ENCODE assay signal across 2 cellular contexts in the genomic region with DNA sequence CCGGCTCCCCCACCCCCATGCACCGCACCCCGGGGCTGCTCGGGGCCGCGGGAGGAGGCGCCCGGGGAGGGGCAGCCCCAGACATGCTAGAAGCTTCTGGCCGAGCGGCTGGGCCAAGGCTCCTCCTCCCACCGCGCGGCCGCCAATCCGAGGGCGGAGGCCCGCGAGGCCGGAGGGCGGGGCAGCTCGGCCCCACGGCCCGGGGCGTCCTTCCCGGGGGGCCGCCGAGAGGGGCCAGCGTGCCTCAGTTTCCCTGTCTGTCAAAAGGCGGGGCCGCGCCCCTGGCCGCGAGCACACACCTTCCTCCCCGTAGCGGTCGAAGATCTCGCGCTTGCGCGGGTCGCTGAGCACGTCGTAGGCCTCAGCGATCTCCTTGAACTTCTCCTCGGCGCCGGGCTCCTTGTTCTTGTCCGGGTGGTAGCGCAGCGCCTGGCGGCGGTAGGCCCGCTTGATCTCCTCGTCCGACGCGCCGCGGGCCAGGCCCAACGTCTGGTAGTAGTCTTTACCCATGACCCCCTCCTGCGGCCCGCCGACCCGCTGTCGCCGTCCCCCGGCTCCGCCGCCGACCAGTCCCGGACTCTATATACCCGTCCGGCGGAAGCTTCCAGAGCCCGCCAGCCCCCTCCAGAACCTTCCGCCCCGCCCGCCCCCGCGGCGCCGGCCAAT.
A peak's percentile ranks its signal among the peaks of the same experiment; 100 is the strongest.
TF ChIP-seq lines count a peak whose summit lies in the region.

A gene (minus strand): TSS at position 558 of the 666 bp plus-strand sequence. CDS start 48 bp downstream, at position 510.

TF ChIP-seq in WTC11, 78 proteins besides CTCF, POLR2A, EP300 and RAD21 (continued from another document):
- TF ChIP-seq, protein P1, sequence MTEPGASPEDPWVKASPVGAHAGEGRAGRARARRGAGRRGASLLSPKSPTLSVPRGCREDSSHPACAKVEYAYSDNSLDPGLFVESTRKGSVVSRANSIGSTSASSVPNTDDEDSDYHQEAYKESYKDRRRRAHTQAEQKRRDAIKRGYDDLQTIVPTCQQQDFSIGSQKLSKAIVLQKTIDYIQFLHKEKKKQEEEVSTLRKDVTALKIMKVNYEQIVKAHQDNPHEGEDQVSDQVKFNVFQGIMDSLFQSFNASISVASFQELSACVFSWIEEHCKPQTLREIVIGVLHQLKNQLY (CRISPR knock-in tag; IDR thresholded peaks at IDR 0.05) = peak; percentile 86; the same call in 1 of the 2 replicates
- TF ChIP-seq, protein P2, sequence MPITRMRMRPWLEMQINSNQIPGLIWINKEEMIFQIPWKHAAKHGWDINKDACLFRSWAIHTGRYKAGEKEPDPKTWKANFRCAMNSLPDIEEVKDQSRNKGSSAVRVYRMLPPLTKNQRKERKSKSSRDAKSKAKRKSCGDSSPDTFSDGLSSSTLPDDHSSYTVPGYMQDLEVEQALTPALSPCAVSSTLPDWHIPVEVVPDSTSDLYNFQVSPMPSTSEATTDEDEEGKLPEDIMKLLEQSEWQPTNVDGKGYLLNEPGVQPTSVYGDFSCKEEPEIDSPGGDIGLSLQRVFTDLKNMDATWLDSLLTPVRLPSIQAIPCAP (CRISPR knock-in tag; IDR thresholded peaks at IDR 0.05) = no peak
- peak; percentile 72; the same call in 1 of the 2 replicates for TF ChIP-seq NFATC4 (CRISPR knock-in tag; IDR thresholded peaks at IDR 0.05)
- TF ChIP-seq, protein P3, sequence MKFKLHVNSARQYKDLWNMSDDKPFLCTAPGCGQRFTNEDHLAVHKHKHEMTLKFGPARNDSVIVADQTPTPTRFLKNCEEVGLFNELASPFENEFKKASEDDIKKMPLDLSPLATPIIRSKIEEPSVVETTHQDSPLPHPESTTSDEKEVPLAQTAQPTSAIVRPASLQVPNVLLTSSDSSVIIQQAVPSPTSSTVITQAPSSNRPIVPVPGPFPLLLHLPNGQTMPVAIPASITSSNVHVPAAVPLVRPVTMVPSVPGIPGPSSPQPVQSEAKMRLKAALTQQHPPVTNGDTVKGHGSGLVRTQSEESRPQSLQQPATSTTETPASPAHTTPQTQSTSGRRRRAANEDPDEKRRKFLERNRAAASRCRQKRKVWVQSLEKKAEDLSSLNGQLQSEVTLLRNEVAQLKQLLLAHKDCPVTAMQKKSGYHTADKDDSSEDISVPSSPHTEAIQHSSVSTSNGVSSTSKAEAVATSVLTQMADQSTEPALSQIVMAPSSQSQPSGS (CRISPR knock-in tag; IDR thresholded peaks at IDR 0.05; ENCODE audit: borderline replicate concordance, low read depth) = no peak
- no peak for TF ChIP-seq ESRRA (CRISPR knock-in tag; IDR thresholded peaks at IDR 0.05; ENCODE audit: borderline replicate concordance)
- TF ChIP-seq RELA (CRISPR knock-in tag; IDR thresholded peaks at IDR 0.05; ENCODE audit: borderline replicate concordance) = no peak
- TF ChIP-seq, protein P4, sequence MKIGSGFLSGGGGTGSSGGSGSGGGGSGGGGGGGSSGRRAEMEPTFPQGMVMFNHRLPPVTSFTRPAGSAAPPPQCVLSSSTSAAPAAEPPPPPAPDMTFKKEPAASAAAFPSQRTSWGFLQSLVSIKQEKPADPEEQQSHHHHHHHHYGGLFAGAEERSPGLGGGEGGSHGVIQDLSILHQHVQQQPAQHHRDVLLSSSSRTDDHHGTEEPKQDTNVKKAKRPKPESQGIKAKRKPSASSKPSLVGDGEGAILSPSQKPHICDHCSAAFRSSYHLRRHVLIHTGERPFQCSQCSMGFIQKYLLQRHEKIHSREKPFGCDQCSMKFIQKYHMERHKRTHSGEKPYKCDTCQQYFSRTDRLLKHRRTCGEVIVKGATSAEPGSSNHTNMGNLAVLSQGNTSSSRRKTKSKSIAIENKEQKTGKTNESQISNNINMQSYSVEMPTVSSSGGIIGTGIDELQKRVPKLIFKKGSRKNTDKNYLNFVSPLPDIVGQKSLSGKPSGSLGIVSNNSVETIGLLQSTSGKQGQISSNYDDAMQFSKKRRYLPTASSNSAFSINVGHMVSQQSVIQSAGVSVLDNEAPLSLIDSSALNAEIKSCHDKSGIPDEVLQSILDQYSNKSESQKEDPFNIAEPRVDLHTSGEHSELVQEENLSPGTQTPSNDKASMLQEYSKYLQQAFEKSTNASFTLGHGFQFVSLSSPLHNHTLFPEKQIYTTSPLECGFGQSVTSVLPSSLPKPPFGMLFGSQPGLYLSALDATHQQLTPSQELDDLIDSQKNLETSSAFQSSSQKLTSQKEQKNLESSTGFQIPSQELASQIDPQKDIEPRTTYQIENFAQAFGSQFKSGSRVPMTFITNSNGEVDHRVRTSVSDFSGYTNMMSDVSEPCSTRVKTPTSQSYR (CRISPR knock-in tag; IDR thresholded peaks at IDR 0.05) = no peak
- no peak for TF ChIP-seq ZNF219 (CRISPR knock-in tag; IDR thresholded peaks at IDR 0.05; ENCODE audit: borderline replicate concordance)
- TF ChIP-seq NR3C1 (CRISPR knock-in tag; conservative IDR thresholded peaks at IDR 0.05; ENCODE audit: low read depth) = no peak

TF ChIP-seq in HepG2, 621 proteins besides CTCF, POLR2A, EP300 and RAD21 (continued from another document and continues in another):
- TF ChIP-seq, protein P5, sequence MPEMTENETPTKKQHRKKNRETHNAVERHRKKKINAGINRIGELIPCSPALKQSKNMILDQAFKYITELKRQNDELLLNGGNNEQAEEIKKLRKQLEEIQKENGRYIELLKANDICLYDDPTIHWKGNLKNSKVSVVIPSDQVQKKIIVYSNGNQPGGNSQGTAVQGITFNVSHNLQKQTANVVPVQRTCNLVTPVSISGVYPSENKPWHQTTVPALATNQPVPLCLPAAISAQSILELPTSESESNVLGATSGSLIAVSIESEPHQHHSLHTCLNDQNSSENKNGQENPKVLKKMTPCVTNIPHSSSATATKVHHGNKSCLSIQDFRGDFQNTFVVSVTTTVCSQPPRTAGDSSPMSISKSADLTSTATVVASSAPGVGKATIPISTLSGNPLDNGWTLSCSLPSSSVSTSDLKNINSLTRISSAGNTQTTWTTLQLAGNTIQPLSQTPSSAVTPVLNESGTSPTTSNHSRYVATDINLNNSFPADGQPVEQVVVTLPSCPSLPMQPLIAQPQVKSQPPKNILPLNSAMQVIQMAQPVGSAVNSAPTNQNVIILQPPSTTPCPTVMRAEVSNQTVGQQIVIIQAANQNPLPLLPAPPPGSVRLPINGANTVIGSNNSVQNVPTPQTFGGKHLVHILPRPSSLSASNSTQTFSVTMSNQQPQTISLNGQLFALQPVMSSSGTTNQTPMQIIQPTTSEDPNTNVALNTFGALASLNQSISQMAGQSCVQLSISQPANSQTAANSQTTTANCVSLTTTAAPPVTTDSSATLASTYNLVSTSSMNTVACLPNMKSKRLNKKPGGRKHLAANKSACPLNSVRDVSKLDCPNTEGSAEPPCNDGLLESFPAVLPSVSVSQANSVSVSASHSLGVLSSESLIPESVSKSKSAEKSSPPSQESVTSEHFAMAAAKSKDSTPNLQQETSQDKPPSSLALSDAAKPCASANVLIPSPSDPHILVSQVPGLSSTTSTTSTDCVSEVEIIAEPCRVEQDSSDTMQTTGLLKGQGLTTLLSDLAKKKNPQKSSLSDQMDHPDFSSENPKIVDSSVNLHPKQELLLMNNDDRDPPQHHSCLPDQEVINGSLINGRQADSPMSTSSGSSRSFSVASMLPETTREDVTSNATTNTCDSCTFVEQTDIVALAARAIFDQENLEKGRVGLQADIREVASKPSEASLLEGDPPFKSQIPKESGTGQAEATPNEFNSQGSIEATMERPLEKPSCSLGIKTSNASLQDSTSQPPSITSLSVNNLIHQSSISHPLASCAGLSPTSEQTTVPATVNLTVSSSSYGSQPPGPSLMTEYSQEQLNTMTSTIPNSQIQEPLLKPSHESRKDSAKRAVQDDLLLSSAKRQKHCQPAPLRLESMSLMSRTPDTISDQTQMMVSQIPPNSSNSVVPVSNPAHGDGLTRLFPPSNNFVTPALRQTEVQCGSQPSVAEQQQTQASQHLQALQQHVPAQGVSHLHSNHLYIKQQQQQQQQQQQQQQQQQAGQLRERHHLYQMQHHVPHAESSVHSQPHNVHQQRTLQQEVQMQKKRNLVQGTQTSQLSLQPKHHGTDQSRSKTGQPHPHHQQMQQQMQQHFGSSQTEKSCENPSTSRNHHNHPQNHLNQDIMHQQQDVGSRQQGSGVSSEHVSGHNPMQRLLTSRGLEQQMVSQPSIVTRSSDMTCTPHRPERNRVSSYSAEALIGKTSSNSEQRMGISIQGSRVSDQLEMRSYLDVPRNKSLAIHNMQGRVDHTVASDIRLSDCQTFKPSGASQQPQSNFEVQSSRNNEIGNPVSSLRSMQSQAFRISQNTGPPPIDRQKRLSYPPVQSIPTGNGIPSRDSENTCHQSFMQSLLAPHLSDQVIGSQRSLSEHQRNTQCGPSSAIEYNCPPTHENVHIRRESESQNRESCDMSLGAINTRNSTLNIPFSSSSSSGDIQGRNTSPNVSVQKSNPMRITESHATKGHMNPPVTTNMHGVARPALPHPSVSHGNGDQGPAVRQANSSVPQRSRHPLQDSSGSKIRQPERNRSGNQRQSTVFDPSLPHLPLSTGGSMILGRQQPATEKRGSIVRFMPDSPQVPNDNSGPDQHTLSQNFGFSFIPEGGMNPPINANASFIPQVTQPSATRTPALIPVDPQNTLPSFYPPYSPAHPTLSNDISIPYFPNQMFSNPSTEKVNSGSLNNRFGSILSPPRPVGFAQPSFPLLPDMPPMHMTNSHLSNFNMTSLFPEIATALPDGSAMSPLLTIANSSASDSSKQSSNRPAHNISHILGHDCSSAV (CRISPR knock-in tag; IDR thresholded peaks at IDR 0.05; ENCODE audit: borderline replicate concordance) = 0 out of 2 replicates have a peak, but pooled peaks have one; percentile 24
- TF ChIP-seq, protein P6, sequence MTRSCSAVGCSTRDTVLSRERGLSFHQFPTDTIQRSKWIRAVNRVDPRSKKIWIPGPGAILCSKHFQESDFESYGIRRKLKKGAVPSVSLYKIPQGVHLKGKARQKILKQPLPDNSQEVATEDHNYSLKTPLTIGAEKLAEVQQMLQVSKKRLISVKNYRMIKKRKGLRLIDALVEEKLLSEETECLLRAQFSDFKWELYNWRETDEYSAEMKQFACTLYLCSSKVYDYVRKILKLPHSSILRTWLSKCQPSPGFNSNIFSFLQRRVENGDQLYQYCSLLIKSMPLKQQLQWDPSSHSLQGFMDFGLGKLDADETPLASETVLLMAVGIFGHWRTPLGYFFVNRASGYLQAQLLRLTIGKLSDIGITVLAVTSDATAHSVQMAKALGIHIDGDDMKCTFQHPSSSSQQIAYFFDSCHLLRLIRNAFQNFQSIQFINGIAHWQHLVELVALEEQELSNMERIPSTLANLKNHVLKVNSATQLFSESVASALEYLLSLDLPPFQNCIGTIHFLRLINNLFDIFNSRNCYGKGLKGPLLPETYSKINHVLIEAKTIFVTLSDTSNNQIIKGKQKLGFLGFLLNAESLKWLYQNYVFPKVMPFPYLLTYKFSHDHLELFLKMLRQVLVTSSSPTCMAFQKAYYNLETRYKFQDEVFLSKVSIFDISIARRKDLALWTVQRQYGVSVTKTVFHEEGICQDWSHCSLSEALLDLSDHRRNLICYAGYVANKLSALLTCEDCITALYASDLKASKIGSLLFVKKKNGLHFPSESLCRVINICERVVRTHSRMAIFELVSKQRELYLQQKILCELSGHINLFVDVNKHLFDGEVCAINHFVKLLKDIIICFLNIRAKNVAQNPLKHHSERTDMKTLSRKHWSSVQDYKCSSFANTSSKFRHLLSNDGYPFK (CRISPR knock-in tag; IDR thresholded peaks at IDR 0.05; ENCODE audit: borderline replicate concordance) = no peak
- TF ChIP-seq ISX (CRISPR knock-in tag; conservative IDR thresholded peaks at IDR 0.05) = 0 out of 2 replicates have a peak, but pooled peaks have one; percentile 38
- TF ChIP-seq ATM (IDR thresholded peaks at IDR 0.05; ENCODE audit: borderline replicate concordance) = no peak
- TF ChIP-seq, protein P7, sequence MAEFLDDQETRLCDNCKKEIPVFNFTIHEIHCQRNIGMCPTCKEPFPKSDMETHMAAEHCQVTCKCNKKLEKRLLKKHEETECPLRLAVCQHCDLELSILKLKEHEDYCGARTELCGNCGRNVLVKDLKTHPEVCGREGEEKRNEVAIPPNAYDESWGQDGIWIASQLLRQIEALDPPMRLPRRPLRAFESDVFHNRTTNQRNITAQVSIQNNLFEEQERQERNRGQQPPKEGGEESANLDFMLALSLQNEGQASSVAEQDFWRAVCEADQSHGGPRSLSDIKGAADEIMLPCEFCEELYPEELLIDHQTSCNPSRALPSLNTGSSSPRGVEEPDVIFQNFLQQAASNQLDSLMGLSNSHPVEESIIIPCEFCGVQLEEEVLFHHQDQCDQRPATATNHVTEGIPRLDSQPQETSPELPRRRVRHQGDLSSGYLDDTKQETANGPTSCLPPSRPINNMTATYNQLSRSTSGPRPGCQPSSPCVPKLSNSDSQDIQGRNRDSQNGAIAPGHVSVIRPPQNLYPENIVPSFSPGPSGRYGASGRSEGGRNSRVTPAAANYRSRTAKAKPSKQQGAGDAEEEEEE (CRISPR knock-in tag; IDR thresholded peaks at IDR 0.05; ENCODE audit: borderline replicate concordance) = no peak
- TF ChIP-seq KDM2A (CRISPR knock-in tag; IDR thresholded peaks at IDR 0.05; ENCODE audit: borderline replicate concordance, low read depth) = peak; percentile 62
- TF ChIP-seq ZBTB8A (CRISPR knock-in tag; IDR thresholded peaks at IDR 0.05; ENCODE audit: borderline replicate concordance, low read depth) = no peak
- 0 out of 2 replicates have a peak, but pooled peaks have one; percentile 25 for TF ChIP-seq KLF6 (CRISPR knock-in tag; IDR thresholded peaks at IDR 0.05)
- no peak for TF ChIP-seq EZH2 (conservative IDR thresholded peaks at IDR 0.05; ENCODE audit: low read depth, low read length)
- TF ChIP-seq, protein P8, sequence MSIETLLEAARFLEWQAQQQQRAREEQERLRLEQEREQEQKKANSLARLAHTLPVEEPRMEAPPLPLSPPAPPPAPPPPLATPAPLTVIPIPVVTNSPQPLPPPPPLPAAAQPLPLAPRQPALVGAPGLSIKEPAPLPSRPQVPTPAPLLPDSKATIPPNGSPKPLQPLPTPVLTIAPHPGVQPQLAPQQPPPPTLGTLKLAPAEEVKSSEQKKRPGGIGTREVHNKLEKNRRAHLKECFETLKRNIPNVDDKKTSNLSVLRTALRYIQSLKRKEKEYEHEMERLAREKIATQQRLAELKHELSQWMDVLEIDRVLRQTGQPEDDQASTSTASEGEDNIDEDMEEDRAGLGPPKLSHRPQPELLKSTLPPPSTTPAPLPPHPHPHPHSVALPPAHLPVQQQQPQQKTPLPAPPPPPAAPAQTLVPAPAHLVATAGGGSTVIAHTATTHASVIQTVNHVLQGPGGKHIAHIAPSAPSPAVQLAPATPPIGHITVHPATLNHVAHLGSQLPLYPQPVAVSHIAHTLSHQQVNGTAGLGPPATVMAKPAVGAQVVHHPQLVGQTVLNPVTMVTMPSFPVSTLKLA (IDR thresholded peaks at IDR 0.05) = no peak
- TF ChIP-seq JARID2 (CRISPR knock-in tag; IDR thresholded peaks at IDR 0.05; ENCODE audit: insufficient replicate concordance) = no peak
- TF ChIP-seq HMG20B (CRISPR knock-in tag; conservative IDR thresholded peaks at IDR 0.05) = 0 out of 2 replicates have a peak, but pooled peaks have one; percentile 12
- TF ChIP-seq, protein P9, sequence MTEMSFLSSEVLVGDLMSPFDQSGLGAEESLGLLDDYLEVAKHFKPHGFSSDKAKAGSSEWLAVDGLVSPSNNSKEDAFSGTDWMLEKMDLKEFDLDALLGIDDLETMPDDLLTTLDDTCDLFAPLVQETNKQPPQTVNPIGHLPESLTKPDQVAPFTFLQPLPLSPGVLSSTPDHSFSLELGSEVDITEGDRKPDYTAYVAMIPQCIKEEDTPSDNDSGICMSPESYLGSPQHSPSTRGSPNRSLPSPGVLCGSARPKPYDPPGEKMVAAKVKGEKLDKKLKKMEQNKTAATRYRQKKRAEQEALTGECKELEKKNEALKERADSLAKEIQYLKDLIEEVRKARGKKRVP (CRISPR knock-in tag; IDR thresholded peaks at IDR 0.05) = no peak
